ENCODE assay signal across 19 cellular contexts in genomic region chr7:126948664-126949063, GRCh38.
DNase-seq lines count a peak whose midpoint lies in the region; ATAC-seq, FAIRE-seq and TF ChIP-seq lines count a peak whose summit lies in the region.
"Had no signal": no experiment of that assay in that cellular context is flagged by ENCODE, and none has a peak within 500 bp of the region (broad histone marks: within the 10 kb centered on the region; RNA-seq: fewer than 3 reads in every experiment).

No MANE protein-coding gene starts in this region.

- H3K36me3 Mint-ChIP-seq in nephron progenitor cell (ENCODE audit: low read depth) = no peaks in the 10 kb centered on the region

- H3K27ac ChIP-seq in A673 (ENCODE audit: low read depth, low read length, poor library complexity, severe bottlenecking) (no peak overlapping the region), dorsolateral prefrontal cortex (no peak overlapping the region)
- H3K27ac ChIP-seq: 22Rv1, C4-2B, upper lobe of left lung had no signal

- no TSS peak for BruUV-seq in A673 (replicated peaks; lab: Mats Ljungman, UMichigan)

- FAIRE-seq in GM18507 (lab: Jason Lieb, UNC) = peak; percentile 24

- no peak for DNase-seq in GM18507 (ENCODE audit: extremely low spot score, insufficient read length, low read depth)
- DNase-seq in nephron progenitor cell = no peak
- DNase-seq in A673 (ENCODE audit: low spot score) = no peak
- no peak for DNase-seq in dorsolateral prefrontal cortex
- DNase-seq in Right ventricle myocardium inferior (ENCODE audit: missing footprints) = no peak
- DNase-seq: activated CD8-positive, alpha-beta memory T cell treated with anti-CD3 and anti-CD28 coated beads for 24 hours; activated effector memory CD4-positive, alpha-beta T cell treated with Interleukin-2 at 50 U/mL for 16 hours; left cardiac atrium; NCI-H187; NCI-H446 treated with DMSO at 0.1 percent for 48 hours; Right ventricle myocardium superior; stimulated activated naive CD8-positive, alpha-beta T cell treated with anti-CD3 and anti-CD28 coated beads, Interleukin-15, Interleukin-2, amounts not matched to agents 100 U/mL and 50 U/mL, for 24 hours; T-helper 17 cell; upper lobe of left lung had no signal

- no peaks in the 10 kb centered on the region for H3K9me3 Mint-ChIP-seq in nephron progenitor cell

- H3K4me3 ChIP-seq in A673 (ENCODE audit: low read depth, low read length, poor library complexity, severe bottlenecking) = no peak overlapping the region
- H3K4me3 ChIP-seq in dorsolateral prefrontal cortex = no peak overlapping the region
- H3K4me3 ChIP-seq: upper lobe of left lung had no signal

- no peak overlapping the region for H3K27ac Mint-ChIP-seq in nephron progenitor cell
- H3K27ac Mint-ChIP-seq: T-helper 17 cell had no signal

- H3K4me1 Mint-ChIP-seq in nephron progenitor cell = peaks cover 14% of the 10 kb centered on the region
- H3K4me1 Mint-ChIP-seq: T-helper 17 cell had no signal

- no peaks in the 10 kb centered on the region for H3K4me1 ChIP-seq in A673 (ENCODE audit: insufficient read depth, low read length, poor library complexity, severe bottlenecking)
- H3K4me1 ChIP-seq: upper lobe of left lung had no signal

- ATAC-seq in GM19463 (IDR thresholded peaks at IDR 0.05; ENCODE audit: unreplicated experiment) (peak; percentile 89), HG02759 (IDR thresholded peaks at IDR 0.05; ENCODE audit: unreplicated experiment) (peak; percentile 88), HG03196 (IDR thresholded peaks at IDR 0.05; ENCODE audit: unreplicated experiment) (peak; percentile 73), Right ventricle myocardium inferior (no peak)
- ATAC-seq: left cardiac atrium; stimulated activated naive CD8-positive, alpha-beta T cell treated with anti-CD3 and anti-CD28 coated beads, Interleukin-15, Interleukin-2, amounts not matched to agents 100 U/mL and 50 U/mL, for 24 hours; T-helper 17 cell had no signal

- no peaks in the 10 kb centered on the region for H3K36me3 ChIP-seq in A673 (ENCODE audit: insufficient read depth, low read length, poor library complexity, severe bottlenecking)
- H3K36me3 ChIP-seq: upper lobe of left lung had no signal

- H3K9me3 ChIP-seq in A673 (ENCODE audit: low read depth, low read length, poor library complexity, severe bottlenecking) = no peaks in the 10 kb centered on the region
- H3K9me3 ChIP-seq: upper lobe of left lung had no signal

- H3K27me3 Mint-ChIP-seq in nephron progenitor cell (ENCODE audit: low read depth, poor library complexity) = no peaks in the 10 kb centered on the region
- H3K27me3 Mint-ChIP-seq: T-helper 17 cell had no signal

- TF ChIP-seq CTCF in nephron progenitor cell (IDR thresholded peaks at IDR 0.05) (no peak), A673 (conservative IDR thresholded peaks at IDR 0.05; ENCODE audit: low read depth, low read length) (no peak), dorsolateral prefrontal cortex (IDR thresholded peaks at IDR 0.05 in 54 of 56, conservative IDR thresholded peaks at IDR 0.05 in 2 of 56; ENCODE audit: low read depth in 1 of 56, partially characterized antibody in 56 of 56) (no peak)

- H3K4me3 Mint-ChIP-seq in nephron progenitor cell = no peak overlapping the region
- H3K4me3 Mint-ChIP-seq: T-helper 17 cell had no signal

- intact Hi-C loops in A673 (cut with micrococcal nuclease; ENCODE audit: unreplicated experiment) = no loop called here
- intact Hi-C loops in dorsolateral prefrontal cortex (cut with DNase I) = no loop called here
- intact Hi-C loops in Right ventricle myocardium inferior (cut with DNase I) = no loop called here

- CTCF ChIA-PET in A673 (lab: Charles Lee) = no interaction called here

- no peaks in the 10 kb centered on the region for H3K27me3 ChIP-seq in A673 (replicated peaks; ENCODE audit: insufficient read depth, low read depth, low read length, poor library complexity)
- no peaks in the 10 kb centered on the region for H3K27me3 ChIP-seq in dorsolateral prefrontal cortex
- H3K27me3 ChIP-seq: upper lobe of left lung had no signal

- POLR2A ChIA-PET in A673 (lab: Charles Lee; ENCODE audit: low non-redundant PET) = no interaction called here
